8 cellular contexts compared by ENCODE assay signal in genomic region chr15:91853968-91854943, GRCh38. TPM values are rescaled to one million over a fixed set of nuclear protein-coding genes. Genes with fewer than 3 reads are reported as not detected.
DNase-seq lines count a peak whose midpoint lies in the region; ATAC-seq and TF ChIP-seq lines count a peak whose summit lies in the region.

No MANE protein-coding gene starts in this region.

- no peak overlapping the region for H3K9ac ChIP-seq in parathyroid adenoma

- H3K27me3 ChIP-seq in heart right ventricle (no peaks in the 10 kb centered on the region), parathyroid adenoma (ENCODE audit: control insufficient read depth, insufficient read depth, low read length) (no peaks in the 10 kb centered on the region)

- peaks cover 16% of the 10 kb centered on the region for H3K79me2 ChIP-seq in parathyroid adenoma

- H3K4me3 ChIP-seq in heart right ventricle (peak overlapping the region; percentile 69 to 89 (median 82)), parathyroid adenoma (ENCODE audit: low read depth, low read length) (peak overlapping the region; percentile 47)

- H3K36me3 ChIP-seq in heart right ventricle = peaks cover 0 to 10% (median 0%) of the 10 kb centered on the region in 9 donors
- no peaks in the 10 kb centered on the region for H3K36me3 ChIP-seq in parathyroid adenoma (ENCODE audit: control insufficient read depth, insufficient read depth, low read length)

- H3K4me3 Mint-ChIP-seq in activated naive CD8-positive, alpha-beta T cell treated with anti-CD3 and anti-CD28 coated beads, Interleukin-2, amount 50 U/mL, for 24 hours = peak overlapping the region; percentile 67

- H3K27me3 Mint-ChIP-seq in activated naive CD8-positive, alpha-beta T cell treated with anti-CD3 and anti-CD28 coated beads, Interleukin-2, amount 50 U/mL, for 24 hours = peaks cover 7% of the 10 kb centered on the region

- H3K9me3 ChIP-seq in heart right ventricle (no peaks in the 10 kb centered on the region), parathyroid adenoma (ENCODE audit: control insufficient read depth, low read length) (no peaks in the 10 kb centered on the region)

- H3K4me1 Mint-ChIP-seq in activated naive CD8-positive, alpha-beta T cell treated with anti-CD3 and anti-CD28 coated beads, Interleukin-2, amount 50 U/mL, for 24 hours = peaks cover 69% of the 10 kb centered on the region

- DNase-seq in NCI-H1417 (lab: John Stamatoyannopoulos, UW) = peak; percentile 47 to 87 (median 86)
- DNase-seq in NCI-H1417 treated with DMSO at 0.1 percent for 48 hours (lab: John Stamatoyannopoulos, UW) = no peak
- DNase-seq in activated naive CD8-positive, alpha-beta T cell treated with anti-CD3 and anti-CD28 coated beads, Interleukin-2, amount 50 U/mL, for 24 hours = peak; percentile 50
- DNase-seq in heart right ventricle = peak; percentile 49 to 64
- no peak for DNase-seq in NCI-H1694 treated with DMSO at 0.1 percent for 48 hours (lab: John Stamatoyannopoulos, UW)

- peak overlapping the region; percentile 60 for H3K27ac Mint-ChIP-seq in activated naive CD8-positive, alpha-beta T cell treated with anti-CD3 and anti-CD28 coated beads, Interleukin-2, amount 50 U/mL, for 24 hours

- H3K9me3 Mint-ChIP-seq in activated naive CD8-positive, alpha-beta T cell treated with anti-CD3 and anti-CD28 coated beads, Interleukin-2, amount 50 U/mL, for 24 hours = no peaks in the 10 kb centered on the region

- peak overlapping the region; percentile 75 for H3K4me2 ChIP-seq in parathyroid adenoma (ENCODE audit: low read length)

- H2AFZ ChIP-seq in parathyroid adenoma = peak overlapping the region; percentile 42

- H3K36me3 Mint-ChIP-seq in activated naive CD8-positive, alpha-beta T cell treated with anti-CD3 and anti-CD28 coated beads, Interleukin-2, amount 50 U/mL, for 24 hours (ENCODE audit: low read depth) = no peaks in the 10 kb centered on the region

- peak; percentile 13 for ATAC-seq in activated naive CD8-positive, alpha-beta T cell treated with anti-CD3 and anti-CD28 coated beads, Interleukin-2, amount 50 U/mL, for 24 hours
- ATAC-seq in heart right ventricle = peak; percentile 29 to 67 (median 32)
- ATAC-seq in HG03196 (IDR thresholded peaks at IDR 0.05; ENCODE audit: unreplicated experiment) = no peak

- WGBS in heart right ventricle, 2 donors = 3 to 4% methylated on average over 60 to 66 of the region's 66 CpGs

- H3K4me1 ChIP-seq in heart right ventricle (peaks cover 3 to 74% (median 57%) of the 10 kb centered on the region in 9 donors), parathyroid adenoma (peaks cover 16% of the 10 kb centered on the region)

- peak; percentile 37; the same call in 1 of the 2 replicates for TF ChIP-seq POLR2A in Raji (IDR thresholded peaks at IDR 0.05; ENCODE audit: insufficient read depth, low read depth, low read length)

- H3K27ac ChIP-seq in heart right ventricle (peak overlapping the region; percentile 93 to 99 (median 97)), parathyroid adenoma (peak overlapping the region; percentile 69)

- TF ChIP-seq CTCF in heart right ventricle (IDR thresholded peaks at IDR 0.05) (peak in 4 of 9 donors; percentile 15 to 51 (median 42)), parathyroid adenoma (IDR thresholded peaks at IDR 0.05) (no peak)

- intact Hi-C loops in heart right ventricle (cut with DNase I) = loop anchor here (1.0 to 10.0 kb wide), 20 partner anchors 73 to 552 kb away; no protein-coding TSS in a partner anchor

RNA-seq across cellular contexts. Expression of gene SLCO3A1, which starts 0.7 kb away (rescaled TPM):
- 10 to 100 TPM; 33.9 to 57.2 (median 46.9) TPM for total RNA-seq in heart right ventricle
- polyA plus RNA-seq in heart right ventricle = 10 to 100 TPM; 37.8 to 40.6 TPM

Comparison
In these comparisons a context has a peak if more than half of its experiments do, and no peak if none do; other contexts are left out.
1. DNase-seq: peak in NCI-H1417 (3 of 3), activated naive CD8-positive, alpha-beta T cell treated with anti-CD3 and anti-CD28 coated beads, Interleukin-2, amount 50 U/mL, for 24 hours (single experiment) and heart right ventricle (2 of 2); none in NCI-H1417 treated with DMSO at 0.1 percent for 48 hours (single experiment) and NCI-H1694 treated with DMSO at 0.1 percent for 48 hours (single experiment).